Comparison of ENCODE assay signal across 8 cellular contexts in genomic region chr11:69301491-69302401, GRCh38. TPM values are rescaled to one million over a fixed set of nuclear protein-coding genes. Genes with fewer than 3 reads are reported as not detected.
A peak's percentile ranks its signal among the peaks of the same experiment; 100 is the strongest.
DNase-seq lines count a peak whose midpoint lies in the region; ATAC-seq, FAIRE-seq and TF ChIP-seq lines count a peak whose summit lies in the region.

No MANE protein-coding gene starts in this region.

- H3K36me3 ChIP-seq in Caco-2 (ENCODE audit: control insufficient read depth, insufficient read depth, low read length) (no peaks in the 10 kb centered on the region), astrocyte (ENCODE audit: insufficient read depth, low read length) (no peaks in the 10 kb centered on the region), mucosa of descending colon (ENCODE audit: low read depth) (no peaks in the 10 kb centered on the region), esophagus muscularis mucosa (no peaks in the 10 kb centered on the region)

- peaks cover 24% of the 10 kb centered on the region for H3K4me1 Mint-ChIP-seq in Caco-2 (ENCODE audit: low read depth, unreplicated experiment)
- H3K4me1 Mint-ChIP-seq in astrocyte (ENCODE audit: low read depth, unreplicated experiment): peaks cover 22% of the 10 kb centered on the region
- peaks cover 10% of the 10 kb centered on the region for H3K4me1 Mint-ChIP-seq in progenitor cell of endocrine pancreas (ENCODE audit: low read depth)

- H3K9me3 Mint-ChIP-seq in Caco-2 (ENCODE audit: unreplicated experiment): no peaks in the 10 kb centered on the region
- H3K9me3 Mint-ChIP-seq in astrocyte (ENCODE audit: unreplicated experiment): peaks cover 7% of the 10 kb centered on the region
- H3K9me3 Mint-ChIP-seq in progenitor cell of endocrine pancreas (ENCODE audit: low read depth): no peaks in the 10 kb centered on the region

- no peaks in the 10 kb centered on the region for H3K36me3 Mint-ChIP-seq in Caco-2 (ENCODE audit: insufficient read depth, unreplicated experiment)
- H3K36me3 Mint-ChIP-seq in astrocyte (ENCODE audit: low read depth, unreplicated experiment): peaks cover 2% of the 10 kb centered on the region
- H3K36me3 Mint-ChIP-seq in progenitor cell of endocrine pancreas (ENCODE audit: insufficient read depth): no peaks in the 10 kb centered on the region

- no peak overlapping the region for H3K4me3 ChIP-seq in Caco-2 (ENCODE audit: low read depth, low read length)
- no peak overlapping the region for H3K4me3 ChIP-seq in astrocyte (ENCODE audit: insufficient read depth, low read depth, low read length)
- no peak overlapping the region for H3K4me3 ChIP-seq in mucosa of descending colon
- H3K4me3 ChIP-seq in esophagus muscularis mucosa: no peak overlapping the region

- H3K27me3 ChIP-seq in Caco-2 (replicated peaks; ENCODE audit: control insufficient read depth, insufficient read depth, low read length): no peaks in the 10 kb centered on the region
- no peaks in the 10 kb centered on the region for H3K27me3 ChIP-seq in astrocyte (ENCODE audit: insufficient read depth, low read length)
- peaks cover 0 to 1% (median 0%) of the 10 kb centered on the region in 4 donors for H3K27me3 ChIP-seq in esophagus muscularis mucosa

- peak overlapping the region; percentile 44 for H2AFZ ChIP-seq in astrocyte (ENCODE audit: low read depth, low read length)

- peak; percentile 62 to 75 for DNase-seq in Caco-2
- peak; percentile 78 for DNase-seq in HuH-7.5 (ENCODE audit: low spot score)
- DNase-seq in astrocyte (ENCODE audit: low read depth): peak; percentile 86
- DNase-seq in mucosa of descending colon: peak; percentile 74 to 78 (median 77)
- DNase-seq in NCI-H524 treated with DMSO at 0.1 percent for 48 hours (lab: John Stamatoyannopoulos, UW): no peak
- no peak for DNase-seq in DMS153 treated with DMSO at 0.1 percent for 48 hours (lab: John Stamatoyannopoulos, UW; ENCODE audit: unreplicated experiment)
- no peak for DNase-seq in progenitor cell of endocrine pancreas (ENCODE audit: low spot score, unreplicated experiment)
- no peak for DNase-seq in esophagus muscularis mucosa (ENCODE audit: extremely low spot score)

- H3K27ac Mint-ChIP-seq in Caco-2 (ENCODE audit: unreplicated experiment) (peak overlapping the region; percentile 0), astrocyte (ENCODE audit: unreplicated experiment) (no peak overlapping the region), progenitor cell of endocrine pancreas (no peak overlapping the region)

- CTCF ChIA-PET in Caco-2 (lab: Charles Lee): no interaction called here

- intact Hi-C loops in Caco-2 (cut with micrococcal nuclease; ENCODE audit: unreplicated experiment): no loop called here
- intact Hi-C loops in mucosa of descending colon (cut with DNase I, micrococcal nuclease): no loop called here
- intact Hi-C loops in esophagus muscularis mucosa (cut with DNase I): no loop called here

- no peaks in the 10 kb centered on the region for H4K20me1 ChIP-seq in astrocyte (ENCODE audit: insufficient read depth, low read length)

- ATAC-seq in mucosa of descending colon: peak; percentile 61

- peak; percentile 43 for FAIRE-seq in astrocyte (lab: Jason Lieb, UNC)

- H3K27me3 Mint-ChIP-seq in Caco-2 (ENCODE audit: insufficient read depth, unreplicated experiment) (no peaks in the 10 kb centered on the region), astrocyte (ENCODE audit: low read depth, unreplicated experiment) (peaks cover 32% of the 10 kb centered on the region), progenitor cell of endocrine pancreas (peaks cover 2% of the 10 kb centered on the region)

- H3K4me3 Mint-ChIP-seq in Caco-2 (ENCODE audit: unreplicated experiment): no peak overlapping the region
- H3K4me3 Mint-ChIP-seq in astrocyte (ENCODE audit: unreplicated experiment): no peak overlapping the region
- no peak overlapping the region for H3K4me3 Mint-ChIP-seq in progenitor cell of endocrine pancreas (ENCODE audit: low read depth)

- H3K27ac ChIP-seq in astrocyte (ENCODE audit: low read depth, low read length): peak overlapping the region; percentile 94
- H3K27ac ChIP-seq in esophagus muscularis mucosa (replicated peaks in 1 of 4): no peak overlapping the region

- H3K9me3 ChIP-seq in Caco-2 (no peaks in the 10 kb centered on the region), astrocyte (ENCODE audit: insufficient read depth, low read depth, low read length) (no peaks in the 10 kb centered on the region), mucosa of descending colon (no peaks in the 10 kb centered on the region), esophagus muscularis mucosa (no peaks in the 10 kb centered on the region)

- TF ChIP-seq EP300 in esophagus muscularis mucosa (IDR thresholded peaks at IDR 0.05): no peak

- H3K9ac ChIP-seq in astrocyte (ENCODE audit: low read length): peak overlapping the region; percentile 81

- no TSS peak for BruUV-seq in Caco-2 (replicated peaks; lab: Mats Ljungman, UMichigan)

- H3K79me2 ChIP-seq in astrocyte (ENCODE audit: insufficient read depth, low read length): no peaks in the 10 kb centered on the region

- no peak for TF ChIP-seq POLR2A in esophagus muscularis mucosa (IDR thresholded peaks at IDR 0.05; ENCODE audit: low read depth)

- WGBS in esophagus muscularis mucosa: 88% methylated on average over 13 of the region's 13 CpGs

- POLR2A ChIA-PET in Caco-2 (lab: Charles Lee): interaction anchor here (0.6 kb wide), 1 partner anchor 21 kb away, joined by 4 read pairs; no protein-coding TSS in a partner anchor

- TF ChIP-seq CTCF in Caco-2 (IDR thresholded peaks at IDR 0.05; ENCODE audit: insufficient read depth in 1 of 2, low read depth in 1 of 2, low read length in 1 of 2, severe bottlenecking in 1 of 2, unreplicated experiment in 1 of 2) (no peak), astrocyte (IDR thresholded peaks at IDR 0.05; ENCODE audit: insufficient read depth, low read depth, low read length) (no peak), mucosa of descending colon (IDR thresholded peaks at IDR 0.05) (no peak), progenitor cell of endocrine pancreas (IDR thresholded peaks at IDR 0.05; ENCODE audit: unreplicated experiment) (no peak), esophagus muscularis mucosa (IDR thresholded peaks at IDR 0.05) (no peak)

- H3K4me2 ChIP-seq in astrocyte (ENCODE audit: low read length): peak overlapping the region; percentile 64

- peaks cover 50% of the 10 kb centered on the region for H3K4me1 ChIP-seq in Caco-2
- peaks cover 52% of the 10 kb centered on the region for H3K4me1 ChIP-seq in astrocyte (ENCODE audit: insufficient read depth, low read length)
- H3K4me1 ChIP-seq in mucosa of descending colon (ENCODE audit: low read depth): peaks cover 34% of the 10 kb centered on the region
- peaks cover 32 to 46% (median 41%) of the 10 kb centered on the region in 4 donors for H3K4me1 ChIP-seq in esophagus muscularis mucosa

RNA-seq across cellular contexts. Expression of gene MYEOV, which starts 7.8 kb away (rescaled TPM):
- 0.52 TPM in 1 of 2 replicates, not detected in the other for total RNA-seq in Caco-2 (2022)
- total RNA-seq in astrocyte: not detected in 2 replicates
- 1 to 10 TPM; 2.8 to 7.5 (median 6.2) TPM for total RNA-seq in mucosa of descending colon
- total RNA-seq in progenitor cell of endocrine pancreas: 0.14 TPM in 1 of 2 replicates, not detected in the other
- total RNA-seq in esophagus muscularis mucosa: not detected

Comparison
In these comparisons a context has a peak if more than half of its experiments do, and no peak if none do; other contexts are left out.
1. DNase-seq: peak in Caco-2 (2 of 2), HuH-7.5 (single experiment), astrocyte (single experiment) and mucosa of descending colon (3 of 3); none in NCI-H524 treated with DMSO at 0.1 percent for 48 hours (single experiment), DMS153 treated with DMSO at 0.1 percent for 48 hours (single experiment), progenitor cell of endocrine pancreas (single experiment) and esophagus muscularis mucosa (single experiment).